ENCODE assay signal across 26 cellular contexts in the genomic region with DNA sequence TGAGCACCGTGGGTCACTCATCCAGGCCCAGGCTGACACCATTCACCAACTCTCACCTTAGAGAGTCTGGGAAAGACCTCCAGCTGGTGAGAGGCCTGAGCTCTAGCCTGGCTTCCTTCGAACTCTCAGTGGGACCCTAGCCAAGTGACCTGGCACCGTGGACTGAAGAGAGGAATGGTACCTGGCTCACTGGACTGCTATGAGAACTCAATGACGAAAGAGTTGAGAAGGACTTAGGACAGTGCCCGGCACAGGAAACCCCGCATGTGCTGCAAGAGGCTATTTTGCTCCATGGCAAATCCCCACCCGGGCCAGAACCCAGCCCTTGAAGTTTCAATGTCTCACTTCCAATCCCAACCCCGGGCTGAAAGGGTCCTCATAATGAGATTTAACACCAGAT. TPM values are rescaled to one million over a fixed set of nuclear protein-coding genes. Genes with fewer than 3 reads are reported as not detected.
"Had no signal": no experiment of that assay in that cellular context is flagged by ENCODE, and none has a peak within 500 bp of the region (broad histone marks: within the 10 kb centered on the region; RNA-seq: fewer than 3 reads in every experiment).

No MANE protein-coding gene starts in this region.

- H3K36me3 ChIP-seq: brain microvascular endothelial cell, cardiac muscle cell had no signal

- H3K9ac ChIP-seq: KMS-11 had no signal

- ATAC-seq: activated CD4-positive, CD25-positive, alpha-beta regulatory T cell treated with anti-CD3 and anti-CD28 coated beads, Interleukin-2, amount 50 U/mL, for 24 hours; activated CD8-positive, alpha-beta T cell treated with anti-CD3 and anti-CD28 coated beads for 36 hours; Panc1 had no signal

- H3K27me3 ChIP-seq: brain microvascular endothelial cell, cardiac muscle cell had no signal

- H3K4me3 ChIP-seq: cardiac muscle cell, SK-N-MC had no signal

- H3K27ac ChIP-seq: brain microvascular endothelial cell, cardiac muscle cell, KMS-11, SK-N-MC had no signal

- DNase-seq: activated CD4-positive, alpha-beta T cell treated with anti-CD3 and anti-CD28 coated beads for 4 hours; activated CD8-positive, alpha-beta memory T cell treated with anti-CD3 and anti-CD28 coated beads, Interleukin-2, amount 50 U/mL, for 4 hours; activated CD8-positive, alpha-beta T cell treated with anti-CD3 and anti-CD28 coated beads for 36 hours; activated gamma-delta T cell treated with Interleukin-2 at 50 U/mL for 16 hours; activated naive CD4-positive, alpha-beta T cell treated with anti-CD3 and anti-CD28 coated beads, Interleukin-2, amount 10 ng/mL, durations not matched to agents 7 days and 5 days; activated naive CD8-positive, alpha-beta T cell treated with anti-CD3 and anti-CD28 coated beads for 36 hours; activated T-cell treated with anti-CD3 and anti-CD28 coated beads, Interleukin-2, amount 50 U/mL, for 72 hours; brain microvascular endothelial cell; NCI-H1092; NCI-H1417 treated with DMSO at 0.1 percent for 48 hours; NCI-H1694; NCI-H2029; NCI-H2107; NCI-H2171 treated with DMSO at 0.1 percent for 48 hours; NCI-H510A treated with DMSO at 0.1 percent for 48 hours; NCI-H69; NK-92 treated with Interleukin-12 subunit alpha and Interleukin-12 subunit beta, amount 100 ng/mL, for 24 hours; OCI-M1; RPMI8226; SIG-M5; SW 1271 had no signal

- H3K4me2 ChIP-seq: KMS-11 had no signal

RNA-seq across cellular contexts. Expression of a gene that starts 0.6 kb away (rescaled TPM):
- total RNA-seq: cardiac muscle cell had no signal
- polyA plus RNA-seq: cardiac muscle cell had no signal
